In genomic region chr17:75854881-75855309, GRCh38 we compare ENCODE assay signal across 6 cellular contexts. TPM values are rescaled to one million over a fixed set of nuclear protein-coding genes. Genes with fewer than 3 reads are reported as not detected.
DNase-seq lines count a peak whose midpoint lies in the region; ATAC-seq and TF ChIP-seq lines count a peak whose summit lies in the region.

No MANE protein-coding gene starts in this region.

- CTCF ChIA-PET in HEK293T (lab: Yijun Ruan, JAX), result interaction anchor here (0.6 to 2.0 kb wide), 9 partner anchors 9 to 150 kb away, joined by 3 to 13 read pairs (median 4); no protein-coding TSS in a partner anchor

- peak; percentile 34 for TF ChIP-seq POLR2A in prostate gland (IDR thresholded peaks at IDR 0.05)

- peaks cover 8% of the 10 kb centered on the region for H3K4me1 ChIP-seq in prostate gland (replicated peaks)

- WGBS in prostate gland, result 0% methylated on average over 16 of the region's 19 CpGs

- H3K27me3 ChIP-seq in prostate gland (replicated peaks; ENCODE audit: insufficient read depth), result no peaks in the 10 kb centered on the region

- H3K36me3 ChIP-seq in prostate gland, result peaks cover 10 to 11% of the 10 kb centered on the region in 2 donors

- intact Hi-C loops in prostate gland (cut with DNase I), result loop anchor here (2.0 kb wide), 2 partner anchors 18 to 70 kb away; partner anchors contain the start of gene UNK

- H3K27ac ChIP-seq in coronary artery (peak overlapping the region; percentile 94 to 98), prostate gland (peak overlapping the region; percentile 98)

- peak overlapping the region; percentile 90 for H3K4me3 ChIP-seq in coronary artery
- peak overlapping the region; percentile 72 to 89 for H3K4me3 ChIP-seq in prostate gland

- POLR2A ChIA-PET in HEK293T (lab: Yijun Ruan, JAX), result interaction anchor here (0.5 to 3.3 kb wide), 39 partner anchors 9 to 872 kb away, joined by 3 to 39 read pairs (median 5); partner anchors contain the start of genes CDK3, FBF1, GALK1 and MRPL38

- DNase-seq in HEK293T (ENCODE audit: extremely low spot score) (peak; percentile 46), coronary artery (ENCODE audit: low spot score) (no peak), prostate gland (ENCODE audit: low spot score) (no peak), cerebellum (ENCODE audit: low spot score) (no peak), GM10266 (ENCODE audit: extremely low spot score) (no peak)

- no peaks in the 10 kb centered on the region for H3K9me3 ChIP-seq in prostate gland

- TF ChIP-seq CTCF in coronary artery (IDR thresholded peaks at IDR 0.05) (no peak), prostate gland (IDR thresholded peaks at IDR 0.05) (no peak), GM10266 (IDR thresholded peaks at IDR 0.05; ENCODE audit: control insufficient read depth, insufficient read depth, low read depth, missing control alignments) (no peak)

- ATAC-seq in GM21526 (IDR thresholded peaks at IDR 0.05; ENCODE audit: low FRiP score, unreplicated experiment), result no peak

TF ChIP-seq in HEK293T, 16 proteins besides CTCF, POLR2A, EP300 and RAD21:
- no peak for TF ChIP-seq PKNOX1 (IDR thresholded peaks at IDR 0.05)
- no peak for TF ChIP-seq L3MBTL2 (conservative IDR thresholded peaks at IDR 0.05)
- no peak for TF ChIP-seq ZNF384 (IDR thresholded peaks at IDR 0.05)
- no peak for TF ChIP-seq ELF4 (IDR thresholded peaks at IDR 0.05)
- no peak for TF ChIP-seq FOXA1 (IDR thresholded peaks at IDR 0.05)
- TF ChIP-seq SUZ12 (IDR thresholded peaks at IDR 0.05), result no peak
- TF ChIP-seq NFRKB (IDR thresholded peaks at IDR 0.05), result no peak
- TF ChIP-seq SP1 (IDR thresholded peaks at IDR 0.05), result no peak
- TF ChIP-seq HDGF (IDR thresholded peaks at IDR 0.05; ENCODE audit: borderline replicate concordance), result no peak
- no peak for TF ChIP-seq LEF1 (IDR thresholded peaks at IDR 0.05; ENCODE audit: borderline replicate concordance)
- TF ChIP-seq CTBP1 (IDR thresholded peaks at IDR 0.05; ENCODE audit: borderline replicate concordance), result no peak
- no peak for TF ChIP-seq BHLHE40 (IDR thresholded peaks at IDR 0.05; ENCODE audit: borderline replicate concordance)
TF ChIP-seq in HEK293T: peak in this region for 0.

RNA-seq across cellular contexts. Expression of gene WBP2, which starts 0.2 kb away (rescaled TPM):
- total RNA-seq in prostate gland (100 to 1,000 TPM in 1 of 2 donors, 10 to 100 TPM in 1; 88.9 to 125 TPM), cerebellum (26.0 TPM)

RNA-seq across cellular contexts. Expression of gene UNC13D, which starts 10.7 kb away (rescaled TPM):
- total RNA-seq in prostate gland, result 10 to 100 TPM in 1 of 2 donors, 1 to 10 TPM in 1; 2.9 to 16.2 TPM
- total RNA-seq in cerebellum, result 1.6 TPM

RNA-seq across cellular contexts. Expression of gene TRIM47, which starts 23.5 kb away (rescaled TPM):
- total RNA-seq in prostate gland, result 10 to 100 TPM; 21.3 to 62.9 TPM
- 9.9 TPM for total RNA-seq in cerebellum

RNA-seq across cellular contexts. Expression of gene TRIM65, which starts 41.9 kb away (rescaled TPM):
- total RNA-seq in prostate gland (10 to 100 TPM; 27.5 to 28.1 TPM), cerebellum (8.1 TPM)

RNA-seq across cellular contexts. Expression of gene MRPL38, which starts 49.8 kb away (rescaled TPM):
- total RNA-seq in prostate gland (10 to 100 TPM; 40.3 to 85.6 TPM), cerebellum (27.0 TPM)
